25 cellular contexts compared by ENCODE assay signal in the genomic region with DNA sequence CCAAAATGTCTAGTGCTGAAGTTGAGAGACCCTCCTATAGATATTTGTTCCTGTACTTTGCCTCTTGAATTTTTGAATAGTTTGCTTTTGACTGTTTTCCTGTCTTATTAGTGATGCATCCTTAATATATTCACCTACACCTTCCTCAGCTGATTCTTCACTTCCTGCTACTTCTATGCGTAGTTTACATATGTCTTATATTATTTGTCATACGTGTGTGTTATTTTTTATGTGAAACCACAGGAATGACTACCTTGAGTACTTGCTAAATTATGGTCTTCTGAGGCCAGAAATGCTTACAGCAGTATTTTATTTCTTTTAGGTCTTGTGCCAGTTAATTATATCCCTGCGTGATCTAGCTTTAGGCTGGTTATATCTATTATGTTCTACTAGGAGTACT. TPM values are rescaled to one million over a fixed set of nuclear protein-coding genes. Genes with fewer than 3 reads are reported as not detected.
DNase-seq lines count a peak whose midpoint lies in the region; ATAC-seq, FAIRE-seq and TF ChIP-seq lines count a peak whose summit lies in the region.
"Had no signal": no experiment of that assay in that cellular context is flagged by ENCODE, and none has a peak within 500 bp of the region (broad histone marks: within the 10 kb centered on the region; RNA-seq: fewer than 3 reads in every experiment).

No MANE protein-coding gene starts in this region.

- no peaks in the 10 kb centered on the region for H3K9me3 Mint-ChIP-seq in GM23338
- H3K9me3 Mint-ChIP-seq: CD8-positive, alpha-beta T cell; H9; IgD-negative memory B cell; T-cell had no signal

- POLR2A ChIA-PET in GM12878 (lab: Charles Lee): interaction anchor here (0.8 kb wide), 1 partner anchor 11 kb away, joined by 3 read pairs; no protein-coding TSS in a partner anchor

- H3F3A ChIP-seq in GM23338 (replicated peaks; ENCODE audit: low read depth) (no peaks in the 10 kb centered on the region), MM.1S (ENCODE audit: insufficient read depth, low read length) (peaks cover 23% of the 10 kb centered on the region)

- no peak overlapping the region for H2AFZ ChIP-seq in GM23338
- H2AFZ ChIP-seq in MM.1S (ENCODE audit: low read length): no peak overlapping the region
- H2AFZ ChIP-seq in GM12878 (ENCODE audit: control insufficient read depth, low read depth, low read length): no peak overlapping the region
- H2AFZ ChIP-seq in keratinocyte (ENCODE audit: control insufficient read depth, low read length): no peak overlapping the region

- H3K9me1 ChIP-seq in keratinocyte (ENCODE audit: control insufficient read depth, extremely low read depth, insufficient read depth, low read length): no peaks in the 10 kb centered on the region

- peaks cover 100% of the 10 kb centered on the region for H3K79me2 ChIP-seq in GM23338 (replicated peaks; ENCODE audit: insufficient read depth)
- H3K79me2 ChIP-seq in MM.1S (ENCODE audit: low read length): peaks cover 93% of the 10 kb centered on the region
- H3K79me2 ChIP-seq in GM12878 (ENCODE audit: control insufficient read depth, insufficient read depth, low read length): peaks cover 3% of the 10 kb centered on the region
- peaks cover 60% of the 10 kb centered on the region for H3K79me2 ChIP-seq in keratinocyte (ENCODE audit: control insufficient read depth, insufficient read depth, low read length)

- in situ Hi-C loops in GM12878 (cut with MboI): no loop called here

- H3K36me3 ChIP-seq in GM23338 (ENCODE audit: insufficient read depth) (no peaks in the 10 kb centered on the region), MM.1S (replicated peaks; ENCODE audit: insufficient read depth, low read length) (peaks cover 5% of the 10 kb centered on the region; the same call in 1 of the 2 replicates), GM12878 (ENCODE audit: control insufficient read depth in 2 of 2, insufficient read depth in 2 of 2, low read length in 1 of 2) (no peaks in the 10 kb centered on the region; a peak in 1 of 4 replicates), keratinocyte (ENCODE audit: control insufficient read depth in 2 of 2, extremely low read depth in 1 of 2, insufficient read depth in 2 of 2, low read length in 2 of 2) (peaks cover 5 to 6% of the 10 kb centered on the region in 2 experiments)

- H3K4me1 ChIP-seq in GM23338 (ENCODE audit: insufficient read depth) (peaks cover 46% of the 10 kb centered on the region), MM.1S (ENCODE audit: low read length) (peaks cover 39% of the 10 kb centered on the region), GM12878 (ENCODE audit: control insufficient read depth, insufficient read depth, low read length) (peaks cover 12% of the 10 kb centered on the region), keratinocyte (ENCODE audit: control insufficient read depth, extremely low read depth, insufficient read depth, low read length) (peaks cover 4% of the 10 kb centered on the region)

- H4K20me1 ChIP-seq in GM23338 (replicated peaks; ENCODE audit: insufficient read depth): peaks cover 4% of the 10 kb centered on the region; the same call in 1 of the 2 replicates
- H4K20me1 ChIP-seq in MM.1S (ENCODE audit: insufficient read depth, low read length): no peaks in the 10 kb centered on the region
- H4K20me1 ChIP-seq in GM12878 (ENCODE audit: control insufficient read depth, insufficient read depth): no peaks in the 10 kb centered on the region
- no peaks in the 10 kb centered on the region for H4K20me1 ChIP-seq in keratinocyte (ENCODE audit: control insufficient read depth, extremely low read depth, insufficient read depth, low read length)

- dilution Hi-C loops in keratinocyte (cut with MboI; ENCODE audit: extremely low pct_ligation_motif_present, low sequenced_read_pairs): no loop called here

- H3K27me3 ChIP-seq in GM23338 (ENCODE audit: insufficient read depth) (no peaks in the 10 kb centered on the region), MM.1S (replicated peaks; ENCODE audit: insufficient read depth, low read length) (no peaks in the 10 kb centered on the region), GM12878 (replicated peaks in 1 of 2; ENCODE audit: control insufficient read depth in 2 of 2, insufficient read depth in 2 of 2, low read length in 1 of 2) (no peaks in the 10 kb centered on the region), keratinocyte (ENCODE audit: control insufficient read depth, extremely low read depth, insufficient read depth, low read length) (no peaks in the 10 kb centered on the region)
- H3K27me3 ChIP-seq: BLaER1 had no signal

- FAIRE-seq in GM12878 (lab: Jason Lieb, UNC) (no peak), keratinocyte (lab: Jason Lieb, UNC) (no peak)
- FAIRE-seq: GM18507, HTR-8/SVneo, RCC 7860 had no signal

- H3K27ac Mint-ChIP-seq in GM23338: peak overlapping the region; percentile 28; the same call in 1 of the 2 replicates
- H3K27ac Mint-ChIP-seq: CD8-positive, alpha-beta T cell; H9; T-cell had no signal

- intact Hi-C loops in GM12878 (cut with micrococcal nuclease; ENCODE audit: unreplicated experiment): no loop called here

- no peak for TF ChIP-seq RAD21 in GM12878 (IDR thresholded peaks at IDR 0.05; ENCODE audit: insufficient read depth, low read depth, low read length)

- H3K27ac ChIP-seq in GM23338 (ENCODE audit: low read depth) (no peak overlapping the region), MM.1S (ENCODE audit: low read length) (no peak overlapping the region), GM12878 (ENCODE audit: control insufficient read depth, insufficient read depth) (no peak overlapping the region), keratinocyte (ENCODE audit: control insufficient read depth, insufficient read depth, low read length) (no peak overlapping the region)
- H3K27ac ChIP-seq: BLaER1, HL-60 had no signal

- no peak for TF ChIP-seq CTCF in GM23338 (conservative IDR thresholded peaks at IDR 0.05; ENCODE audit: low read depth in 2 of 2)
- no peak; the same call in 1 of the 2 replicates for TF ChIP-seq CTCF in MM.1S (IDR thresholded peaks at IDR 0.05; ENCODE audit: low read length)
- no peak for TF ChIP-seq CTCF in GM12878 (IDR thresholded peaks at IDR 0.05 in 2 of 3, conservative IDR thresholded peaks at IDR 0.05 in 1 of 3; ENCODE audit: control insufficient read depth in 2 of 3, extremely low read depth in 1 of 3, insufficient read depth in 1 of 3, low read depth in 3 of 3, low read length in 3 of 3)
- no peak for TF ChIP-seq CTCF in keratinocyte (optimal IDR thresholded peaks at IDR 0.05 in 1 of 3, IDR thresholded peaks at IDR 0.05 in 1 of 3, conservative IDR thresholded peaks at IDR 0.05 in 1 of 3; ENCODE audit: extremely low read depth in 1 of 3, insufficient read depth in 2 of 3, low read length in 3 of 3)

- no peak overlapping the region for H3K4me3 ChIP-seq in GM23338
- no peak overlapping the region for H3K4me3 ChIP-seq in MM.1S (ENCODE audit: low read length)
- H3K4me3 ChIP-seq in GM12878: no peak overlapping the region
- H3K4me3 ChIP-seq in keratinocyte (ENCODE audit: control insufficient read depth in 2 of 3, extremely low read depth in 1 of 3, insufficient read depth in 2 of 3, low read depth in 1 of 3, low read length in 3 of 3): no peak overlapping the region
- H3K4me3 ChIP-seq: BLaER1 had no signal

- H3K9me2 ChIP-seq in GM23338 (ENCODE audit: insufficient read depth) (no peaks in the 10 kb centered on the region), MM.1S (replicated peaks; ENCODE audit: insufficient read depth, low read length) (no peaks in the 10 kb centered on the region)

- TF ChIP-seq EP300 in GM12878 (IDR thresholded peaks at IDR 0.05; ENCODE audit: borderline replicate concordance in 1 of 2, control insufficient read depth in 1 of 2, low read depth in 2 of 2, low read length in 2 of 2): no peak

- BruUV-seq in GM12878 (replicated peaks; lab: Mats Ljungman, UMichigan): no TSS peak

- no peak overlapping the region for H3K4me3 Mint-ChIP-seq in GM23338
- H3K4me3 Mint-ChIP-seq: CD8-positive, alpha-beta T cell; H9; IgD-negative memory B cell; T-cell had no signal

- H3K36me3 Mint-ChIP-seq in GM23338 (ENCODE audit: low read depth): peaks cover 11% of the 10 kb centered on the region; the same call in 2 of the 3 replicates

- RAD21 ChIA-PET in GM12878 (lab: Charles Lee; ENCODE audit: unreplicated experiment): no interaction called here

- WGBS in GM12878 (ENCODE audit: insufficient coverage, insufficient replicate concordance, low lambda C conversion rate, missing lambda C conversion rate): 46% methylated on average over 3 of the region's 3 CpGs

- peaks cover 58% of the 10 kb centered on the region for H3K4me1 Mint-ChIP-seq in GM23338

- DNase-seq in GM23338 (ENCODE audit: low spot score) (no peak), MM.1S (no peak), GM12878 (ENCODE audit: low read depth, low spot score) (no peak), keratinocyte (ENCODE audit: low read depth, low spot score) (peak; percentile 15)
- no peak for DNase-seq in activated CD4-positive, alpha-beta T cell treated with anti-CD3 and anti-CD28 coated beads, Interleukin-2, amount 50 U/mL, for 4 hours
- DNase-seq: Calu3; CD8-positive, alpha-beta T cell; EL; H9; Kasumi-1; NCI-H1092 treated with DMSO at 0.1 percent for 48 hours; NCI-H146; NCI-H2029 treated with DMSO at 0.1 percent for 48 hours; NCI-H2171; Right ventricle myocardium superior; T-cell had no signal

- SMC1A ChIA-PET in GM12878 (lab: Charles Lee; ENCODE audit: uncharacterized antibody, unreplicated experiment): interaction anchor here (1.5 to 1.9 kb wide), 2 partner anchors 9 to 16 kb away, joined by 4 to 8 read pairs; no protein-coding TSS in a partner anchor

- CTCF ChIA-PET in GM12878 (lab: Yijun Ruan, JAX): interaction anchor here (1.8 to 2.3 kb wide), 3 partner anchors 9 to 68 kb away, joined by 7 to 9 read pairs (median 9); a partner anchor contains a TSS

- H3K9me3 ChIP-seq in MM.1S (replicated peaks; ENCODE audit: insufficient read depth, low read length) (no peaks in the 10 kb centered on the region), GM12878 (replicated peaks; ENCODE audit: control insufficient read depth, insufficient read depth, low read length) (no peaks in the 10 kb centered on the region), keratinocyte (ENCODE audit: control insufficient read depth, low read depth, low read length) (no peaks in the 10 kb centered on the region)

- H3K9ac ChIP-seq in MM.1S (ENCODE audit: low read length) (no peak overlapping the region), GM12878 (ENCODE audit: control insufficient read depth, insufficient read depth, low read length) (no peak overlapping the region), keratinocyte (ENCODE audit: control insufficient read depth, extremely low read depth, insufficient read depth, low read length) (no peak overlapping the region)
- H3K9ac ChIP-seq: BLaER1 had no signal

- no peak overlapping the region for H3K4me2 ChIP-seq in GM23338
- 0 out of 2 replicates have a peak overlapping the region, but pooled peaks have one; percentile 71 for H3K4me2 ChIP-seq in MM.1S (ENCODE audit: low read depth, low read length)
- H3K4me2 ChIP-seq in GM12878 (ENCODE audit: control insufficient read depth, insufficient read depth): 0 out of 2 replicates have a peak overlapping the region, but pooled peaks have one; percentile 10
- no peak overlapping the region for H3K4me2 ChIP-seq in keratinocyte (ENCODE audit: control insufficient read depth, extremely low read depth, insufficient read depth, low read depth, low read length)
- H3K4me2 ChIP-seq: BLaER1 had no signal

- no peak for TF ChIP-seq POLR2A in GM12878 (IDR thresholded peaks at IDR 0.05; ENCODE audit: low read depth, low read length)

- H3K27me3 Mint-ChIP-seq in GM23338 (ENCODE audit: insufficient read depth, low read depth, poor library complexity): no peaks in the 10 kb centered on the region
- H3K27me3 Mint-ChIP-seq: IgD-negative memory B cell, T-cell had no signal

- ATAC-seq in GM23338 (no peak), GM12878 (no peak), HG02938 (IDR thresholded peaks at IDR 0.05; ENCODE audit: unreplicated experiment) (no peak), HG03354 (IDR thresholded peaks at IDR 0.05; ENCODE audit: poor library complexity, severe bottlenecking, unreplicated experiment) (no peak)
- ATAC-seq: CD8-positive, alpha-beta T cell; SK-N-SH treated with all-trans-retinoic acid at 6 μM for 48 hours; T-cell had no signal

RNA-seq across cellular contexts. Expression of a gene that starts 9.9 kb away (rescaled TPM):
- total RNA-seq in GM23338 (2014; rRNA removed; shearing (Covaris generic)): 84.9 and 112 TPM in 2 replicates
- 111 and 124 TPM in 2 replicates for polyA plus RNA-seq in GM23338 (2016; fragmentation: Nextera tagmentation; extraction: Ambion mirVana)
- total RNA-seq in GM12878 (2013; cell fraction: nucleolus; rRNA removed): 4.8 and 4.9 TPM in 2 replicates
- total RNA-seq in GM12878 (2014; rRNA removed): 23.4 and 24.5 TPM in 2 replicates
- 17.1 and 18.5 TPM in 2 replicates for total RNA-seq in GM12878 (2014; rRNA removed; fragmentation: Illumina TruSeq; extraction: Trizol)
- 22.4 and 27.0 TPM in 2 replicates for total RNA-seq in GM12878 (2021)
- polyA plus RNA-seq in GM12878 (2011; ENCODE audit: low read depth): 22.3 TPM
- 46.4 and 49.8 TPM in 2 replicates for polyA plus RNA-seq in GM12878 (2011; rRNA removed)
- polyA plus RNA-seq in GM12878 (2011; cell fraction: cytosol; rRNA removed): 31.4 and 34.4 TPM in 2 replicates
- 31.3 and 37.2 TPM in 2 replicates for polyA plus RNA-seq in GM12878 (2011; cell fraction: nucleus; rRNA removed)
- polyA plus RNA-seq in GM12878 (2012): 30.8 and 34.1 TPM in 2 replicates
- 50.0 and 73.9 TPM in 2 replicates for polyA plus RNA-seq in GM12878 (2014; fragmentation: Illumina TruSeq; extraction: Trizol)
- 10 to 100 TPM; 14.9 to 22.7 TPM for polyA plus RNA-seq in GM12878 (2014; fragmentation: Nextera tagmentation; extraction: Ambion mirVana)
- polyA plus RNA-seq in GM12878 (2014; rRNA removed): 24.0 and 29.9 TPM in 2 replicates
- polyA plus RNA-seq in GM12878 (2016; fragmentation: Nextera tagmentation; extraction: Ambion mirVana): 10 to 100 TPM; 27.9 to 37.9 TPM
- 16.8 and 19.4 TPM in 2 replicates for polyA minus RNA-seq in GM12878 (2011; rRNA and poly(A)+ RNA removed)
- polyA minus RNA-seq in GM12878 (2011; cell fraction: cytosol; rRNA and poly(A)+ RNA removed): 5.1 and 11.1 TPM in 2 replicates
- polyA minus RNA-seq in GM12878 (2011; cell fraction: nucleus; rRNA and poly(A)+ RNA removed): 10.5 and 19.1 TPM in 2 replicates
- polyA plus RNA-seq in keratinocyte: 88.3 to 107 TPM (median 91.1 TPM) in 3 replicates
- polyA plus RNA-seq in keratinocyte (2011; ENCODE audit: low read depth): 27.7 TPM
- polyA plus RNA-seq in keratinocyte (2011; cell fraction: cytosol; rRNA removed): 89.6 and 203 TPM in 2 replicates
- polyA plus RNA-seq in keratinocyte (2011; cell fraction: nucleus; rRNA removed): 70.2 and 71.8 TPM in 2 replicates
- 58.6 and 73.4 TPM in 2 replicates for polyA plus RNA-seq in keratinocyte (2012; ENCODE audit: low replicate concordance)
- 30.1 to 50.0 TPM (median 37.7 TPM) in 3 replicates for polyA minus RNA-seq in keratinocyte
- 30.9 TPM for polyA minus RNA-seq in keratinocyte (2011; cell fraction: cytosol; rRNA and poly(A)+ RNA removed)
- polyA minus RNA-seq in keratinocyte (2011; cell fraction: nucleus; rRNA and poly(A)+ RNA removed): 21.0 and 34.6 TPM in 2 replicates

Comparison
In these comparisons a context has a peak if more than half of its experiments do, and no peak if none do; other contexts are left out.
1. H3K4me2 ChIP-seq: peak in MM.1S (single experiment) and GM12878 (single experiment); none in GM23338 (single experiment) and keratinocyte (single experiment).